In genomic region chr21:33360871-33361602, GRCh38 we compare ENCODE assay signal across 8 cellular contexts. TPM values are rescaled to one million over a fixed set of nuclear protein-coding genes. Genes with fewer than 3 reads are reported as not detected.
A peak's percentile ranks its signal among the peaks of the same experiment; 100 is the strongest.
DNase-seq lines count a peak whose midpoint lies in the region; ATAC-seq and TF ChIP-seq lines count a peak whose summit lies in the region.

No MANE protein-coding gene starts in this region.

- H3K9me3 ChIP-seq in colonic mucosa (no peaks in the 10 kb centered on the region), liver (ENCODE audit: control insufficient read depth in 4 of 4, low read length in 3 of 4) (no peaks in the 10 kb centered on the region)

- peak overlapping the region; percentile 73 for H3K4me3 Mint-ChIP-seq in activated CD4-positive, alpha-beta T cell treated with anti-CD3 and anti-CD28 coated beads, Interleukin-2, amount 10 ng/mL, durations not matched to agents 24 days and 14 days

- H3K9me3 Mint-ChIP-seq in activated CD4-positive, alpha-beta T cell treated with anti-CD3 and anti-CD28 coated beads, Interleukin-2, amount 10 ng/mL, durations not matched to agents 24 days and 14 days, result peaks cover 3% of the 10 kb centered on the region

- peak overlapping the region; percentile 10 for H3K27ac Mint-ChIP-seq in activated CD4-positive, alpha-beta T cell treated with anti-CD3 and anti-CD28 coated beads, Interleukin-2, amount 10 ng/mL, durations not matched to agents 24 days and 14 days

- intact Hi-C loops in activated CD4-positive, alpha-beta T cell treated with anti-CD3 and anti-CD28 coated beads, Interleukin-2, amount 10 ng/mL, durations not matched to agents 24 days and 14 days (cut with micrococcal nuclease), result loop anchor here (1.0 to 10.0 kb wide), 5 partner anchors 22 to 526 kb away; no protein-coding TSS in a partner anchor
- intact Hi-C loops in colonic mucosa (cut with DNase I), result no loop called here

- ATAC-seq in GM19025 (IDR thresholded peaks at IDR 0.05; ENCODE audit: low read depth, unreplicated experiment) (peak; percentile 78), HG03432 (IDR thresholded peaks at IDR 0.05; ENCODE audit: unreplicated experiment) (peak; percentile 77)

- peak overlapping the region in 1 of 2 donors; percentile 68 for H3K9ac ChIP-seq in colonic mucosa (ENCODE audit: low read depth in 2 of 2, low read length in 2 of 2)
- peak overlapping the region in 1 of 2 donors; percentile 25 for H3K9ac ChIP-seq in liver (ENCODE audit: low read depth in 1 of 2, low read length in 2 of 2)

- TF ChIP-seq CTCF in AG09319 (IDR thresholded peaks at IDR 0.05; ENCODE audit: low read depth, low read length) (peak; percentile 88), colonic mucosa (IDR thresholded peaks at IDR 0.05) (peak; percentile 69), liver (IDR thresholded peaks at IDR 0.05; ENCODE audit: low read depth, low read length, missing input control) (peak; percentile 84)

- TF ChIP-seq RAD21 in liver (IDR thresholded peaks at IDR 0.05), result peak; percentile 70 to 79

- peaks cover 18% of the 10 kb centered on the region for H3K36me3 Mint-ChIP-seq in activated CD4-positive, alpha-beta T cell treated with anti-CD3 and anti-CD28 coated beads, Interleukin-2, amount 10 ng/mL, durations not matched to agents 24 days and 14 days (ENCODE audit: low read depth)

- DNase-seq in AG09319 (ENCODE audit: extremely low read depth, low read depth) (no peak), NCI-H510A treated with DMSO at 0.1 percent for 48 hours (lab: John Stamatoyannopoulos, UW) (peak; percentile 94), colonic mucosa (peak; percentile 89)
- DNase-seq in activated CD4-positive, alpha-beta T cell treated with anti-CD3 and anti-CD28 coated beads, Interleukin-2, amount 10 ng/mL, durations not matched to agents 24 days and 14 days, result peak; percentile 94
- DNase-seq in stimulated activated CD4-positive, alpha-beta T cell treated with anti-CD3 and anti-CD28 coated beads, Interleukin-4, amount 100 ng/mL, for 48 hours (ENCODE audit: low read depth in 2 of 2), result peak; percentile 85 to 91

- peaks cover 17% of the 10 kb centered on the region for H3K4me1 Mint-ChIP-seq in activated CD4-positive, alpha-beta T cell treated with anti-CD3 and anti-CD28 coated beads, Interleukin-2, amount 10 ng/mL, durations not matched to agents 24 days and 14 days

- WGBS in liver, result 14% methylated on average over 14 of the region's 14 CpGs

- H3K27ac ChIP-seq in colonic mucosa (peak overlapping the region; percentile 85), liver (ENCODE audit: low read depth in 1 of 2, low read length in 2 of 2) (peak overlapping the region in 1 of 2 donors; percentile 42)

- no peaks in the 10 kb centered on the region for H3K36me3 ChIP-seq in colonic mucosa
- H3K36me3 ChIP-seq in liver (ENCODE audit: control insufficient read depth in 4 of 4, insufficient read depth in 3 of 4, low read depth in 1 of 4, low read length in 3 of 4), result peaks cover 0 to 19% (median 11%) of the 10 kb centered on the region in 4 donors

- H3K27me3 ChIP-seq in colonic mucosa (no peaks in the 10 kb centered on the region), liver (ENCODE audit: control insufficient read depth in 4 of 4, insufficient read depth in 4 of 4, low read length in 3 of 4) (no peaks in the 10 kb centered on the region)

- H3K4me3 ChIP-seq in colonic mucosa (peak overlapping the region; percentile 2), liver (ENCODE audit: low read depth in 1 of 3, low read length in 3 of 3) (no peak overlapping the region)

- H3K4me1 ChIP-seq in colonic mucosa (peaks cover 4% of the 10 kb centered on the region), liver (ENCODE audit: control insufficient read depth in 4 of 4, insufficient read depth in 4 of 4, low read length in 3 of 4) (peaks cover 0 to 16% (median 11%) of the 10 kb centered on the region in 4 donors)

- H3K27me3 Mint-ChIP-seq in activated CD4-positive, alpha-beta T cell treated with anti-CD3 and anti-CD28 coated beads, Interleukin-2, amount 10 ng/mL, durations not matched to agents 24 days and 14 days, result no peaks in the 10 kb centered on the region

TF ChIP-seq in liver, 16 proteins besides CTCF, POLR2A, EP300 and RAD21:
- TF ChIP-seq, protein P1, sequence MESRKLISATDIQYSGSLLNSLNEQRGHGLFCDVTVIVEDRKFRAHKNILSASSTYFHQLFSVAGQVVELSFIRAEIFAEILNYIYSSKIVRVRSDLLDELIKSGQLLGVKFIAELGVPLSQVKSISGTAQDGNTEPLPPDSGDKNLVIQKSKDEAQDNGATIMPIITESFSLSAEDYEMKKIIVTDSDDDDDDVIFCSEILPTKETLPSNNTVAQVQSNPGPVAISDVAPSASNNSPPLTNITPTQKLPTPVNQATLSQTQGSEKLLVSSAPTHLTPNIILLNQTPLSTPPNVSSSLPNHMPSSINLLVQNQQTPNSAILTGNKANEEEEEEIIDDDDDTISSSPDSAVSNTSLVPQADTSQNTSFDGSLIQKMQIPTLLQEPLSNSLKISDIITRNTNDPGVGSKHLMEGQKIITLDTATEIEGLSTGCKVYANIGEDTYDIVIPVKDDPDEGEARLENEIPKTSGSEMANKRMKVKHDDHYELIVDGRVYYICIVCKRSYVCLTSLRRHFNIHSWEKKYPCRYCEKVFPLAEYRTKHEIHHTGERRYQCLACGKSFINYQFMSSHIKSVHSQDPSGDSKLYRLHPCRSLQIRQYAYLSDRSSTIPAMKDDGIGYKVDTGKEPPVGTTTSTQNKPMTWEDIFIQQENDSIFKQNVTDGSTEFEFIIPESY (IDR thresholded peaks at IDR 0.05), result no peak
- TF ChIP-seq, protein P2, sequence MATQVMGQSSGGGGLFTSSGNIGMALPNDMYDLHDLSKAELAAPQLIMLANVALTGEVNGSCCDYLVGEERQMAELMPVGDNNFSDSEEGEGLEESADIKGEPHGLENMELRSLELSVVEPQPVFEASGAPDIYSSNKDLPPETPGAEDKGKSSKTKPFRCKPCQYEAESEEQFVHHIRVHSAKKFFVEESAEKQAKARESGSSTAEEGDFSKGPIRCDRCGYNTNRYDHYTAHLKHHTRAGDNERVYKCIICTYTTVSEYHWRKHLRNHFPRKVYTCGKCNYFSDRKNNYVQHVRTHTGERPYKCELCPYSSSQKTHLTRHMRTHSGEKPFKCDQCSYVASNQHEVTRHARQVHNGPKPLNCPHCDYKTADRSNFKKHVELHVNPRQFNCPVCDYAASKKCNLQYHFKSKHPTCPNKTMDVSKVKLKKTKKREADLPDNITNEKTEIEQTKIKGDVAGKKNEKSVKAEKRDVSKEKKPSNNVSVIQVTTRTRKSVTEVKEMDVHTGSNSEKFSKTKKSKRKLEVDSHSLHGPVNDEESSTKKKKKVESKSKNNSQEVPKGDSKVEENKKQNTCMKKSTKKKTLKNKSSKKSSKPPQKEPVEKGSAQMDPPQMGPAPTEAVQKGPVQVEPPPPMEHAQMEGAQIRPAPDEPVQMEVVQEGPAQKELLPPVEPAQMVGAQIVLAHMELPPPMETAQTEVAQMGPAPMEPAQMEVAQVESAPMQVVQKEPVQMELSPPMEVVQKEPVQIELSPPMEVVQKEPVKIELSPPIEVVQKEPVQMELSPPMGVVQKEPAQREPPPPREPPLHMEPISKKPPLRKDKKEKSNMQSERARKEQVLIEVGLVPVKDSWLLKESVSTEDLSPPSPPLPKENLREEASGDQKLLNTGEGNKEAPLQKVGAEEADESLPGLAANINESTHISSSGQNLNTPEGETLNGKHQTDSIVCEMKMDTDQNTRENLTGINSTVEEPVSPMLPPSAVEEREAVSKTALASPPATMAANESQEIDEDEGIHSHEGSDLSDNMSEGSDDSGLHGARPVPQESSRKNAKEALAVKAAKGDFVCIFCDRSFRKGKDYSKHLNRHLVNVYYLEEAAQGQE (IDR thresholded peaks at IDR 0.05), result no peak
- TF ChIP-seq JUND (IDR thresholded peaks at IDR 0.05), result no peak
- TF ChIP-seq ATF3 (IDR thresholded peaks at IDR 0.05), result no peak
- no peak for TF ChIP-seq HNF4G (IDR thresholded peaks at IDR 0.05)
- peak in 1 of 2 donors; percentile 18 for TF ChIP-seq RXRA (IDR thresholded peaks at IDR 0.05)
- peak in 1 of 2 donors; percentile 8 for TF ChIP-seq HNF4A (conservative IDR thresholded peaks at IDR 0.05)
- TF ChIP-seq EGR1 (IDR thresholded peaks at IDR 0.05; ENCODE audit: low read depth in 2 of 2), result no peak
- TF ChIP-seq YY1 (IDR thresholded peaks at IDR 0.05), result peak; percentile 91
TF ChIP-seq in liver: peak in this region for 3.

RNA-seq across cellular contexts. Expression of gene IFNAR1, which starts 36.3 kb away (rescaled TPM):
- total RNA-seq in activated CD4-positive, alpha-beta T cell treated with anti-CD3 and anti-CD28 coated beads, Interleukin-2, amount 10 ng/mL, durations not matched to agents 24 days and 14 days, result 19.0 and 24.0 TPM in 2 replicates
- total RNA-seq in colonic mucosa, result 10 to 100 TPM; 32.3 to 62.2 TPM
- 10 to 100 TPM; 31.1 to 39.5 TPM for total RNA-seq in liver
- 10 to 100 TPM; 52.8 to 54.3 TPM for polyA plus RNA-seq in liver

RNA-seq across cellular contexts. Expression of gene IFNGR2, which starts 42.2 kb away (rescaled TPM):
- total RNA-seq in activated CD4-positive, alpha-beta T cell treated with anti-CD3 and anti-CD28 coated beads, Interleukin-2, amount 10 ng/mL, durations not matched to agents 24 days and 14 days, result 8.5 and 9.9 TPM in 2 replicates
- 100 to 1,000 TPM in 1 of 2 donors, 10 to 100 TPM in 1; 53.7 to 128 TPM for total RNA-seq in colonic mucosa
- total RNA-seq in liver, result 10 to 100 TPM; 23.2 to 24.3 TPM
- polyA plus RNA-seq in liver, result 10 to 100 TPM; 23.0 to 23.7 TPM
